18 cellular contexts compared by ENCODE assay signal in the genomic region with DNA sequence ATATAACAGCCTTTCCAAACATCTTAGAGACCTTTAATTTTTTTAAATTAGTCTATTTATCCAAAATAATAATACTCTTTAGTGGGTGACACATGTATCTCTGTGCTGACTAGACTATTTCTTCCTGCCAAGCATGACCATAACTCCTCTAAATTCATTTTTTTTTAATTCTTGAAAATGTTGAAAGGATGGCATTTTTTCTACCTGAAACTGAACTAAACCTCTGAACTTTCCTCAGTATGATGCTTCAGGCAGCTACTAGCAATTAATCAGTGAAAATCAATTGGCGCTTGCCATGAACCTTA. TPM values are rescaled to one million over a fixed set of nuclear protein-coding genes. Genes with fewer than 3 reads are reported as not detected.
DNase-seq lines count a peak whose midpoint lies in the region; ATAC-seq, FAIRE-seq and TF ChIP-seq lines count a peak whose summit lies in the region.
"Had no signal": no experiment of that assay in that cellular context is flagged by ENCODE, and none has a peak within 500 bp of the region (broad histone marks: within the 10 kb centered on the region; RNA-seq: fewer than 3 reads in every experiment).

No MANE protein-coding gene starts in this region.

- no peak for TF ChIP-seq POLR2A in uterus (IDR thresholded peaks at IDR 0.05)

- DNase-seq in heart right ventricle (no peak), left ventricle myocardium superior (no peak), astrocyte (ENCODE audit: low read depth) (no peak), uterus (no peak), NCI-H146 treated with DMSO at 0.1 percent for 48 hours (lab: John Stamatoyannopoulos, UW; ENCODE audit: unreplicated experiment) (no peak), neural progenitor cell (ENCODE audit: low spot score) (no peak)
- DNase-seq: Calu3; CD4-positive, alpha-beta T cell; HCEC 1CT; NCI-H1436 treated with DMSO at 0.1 percent for 48 hours; NCI-H2081 treated with DMSO at 0.1 percent for 48 hours; NCI-H226; NCI-H526 treated with DMSO at 0.1 percent for 48 hours had no signal

- intact Hi-C loops in heart right ventricle (cut with DNase I) = loop anchor here in 5 of 10 donors (2.0 to 10.0 kb wide), 7 partner anchors 41 to 193 kb away; partner anchors contain the start of gene PDLIM5 (in 2 of the 5)
- intact Hi-C loops in left ventricle myocardium superior (cut with micrococcal nuclease) = loop anchor here (5.0 kb wide), 1 partner anchor 188 kb away; no protein-coding TSS in a partner anchor
- intact Hi-C loops in uterus (cut with DNase I; ENCODE audit: low total_unique reads) = loop anchor here (10.0 kb wide), 1 partner anchor 205 kb away; no protein-coding TSS in a partner anchor

- H3K4me3 Mint-ChIP-seq in astrocyte (ENCODE audit: unreplicated experiment) (peak overlapping the region; percentile 34), nephron (no peak overlapping the region), neural progenitor cell (no peak overlapping the region)
- H3K4me3 Mint-ChIP-seq: CD4-positive, alpha-beta T cell; IgD-negative memory B cell had no signal

- H4K20me1 ChIP-seq in astrocyte (ENCODE audit: insufficient read depth, low read length) (no peaks in the 10 kb centered on the region), neural progenitor cell (ENCODE audit: low read depth) (no peaks in the 10 kb centered on the region)

- H3K9ac ChIP-seq in astrocyte (ENCODE audit: low read length) (no peak overlapping the region), neural progenitor cell (no peak overlapping the region)

- H3K36me3 Mint-ChIP-seq in astrocyte (ENCODE audit: low read depth, unreplicated experiment) (no peaks in the 10 kb centered on the region), nephron (ENCODE audit: low read depth) (no peaks in the 10 kb centered on the region), neural progenitor cell (no peaks in the 10 kb centered on the region)
- H3K36me3 Mint-ChIP-seq: IgD-negative memory B cell had no signal

- no peak overlapping the region for H2AFZ ChIP-seq in astrocyte (ENCODE audit: low read depth, low read length)
- no peak overlapping the region for H2AFZ ChIP-seq in neural progenitor cell (replicated peaks)

- ATAC-seq in heart right ventricle (no peak), left ventricle myocardium superior (no peak), GM21786 (IDR thresholded peaks at IDR 0.05; ENCODE audit: unreplicated experiment) (no peak)

- H3K9me3 Mint-ChIP-seq in astrocyte (ENCODE audit: unreplicated experiment) (no peaks in the 10 kb centered on the region), nephron (peaks cover 3% of the 10 kb centered on the region), neural progenitor cell (no peaks in the 10 kb centered on the region)
- H3K9me3 Mint-ChIP-seq: CD4-positive, alpha-beta T cell had no signal

- H3K4me2 ChIP-seq in astrocyte (ENCODE audit: low read length) (no peak overlapping the region), neural progenitor cell (no peak overlapping the region)

- H3K36me3 ChIP-seq in heart right ventricle (no peaks in the 10 kb centered on the region), astrocyte (ENCODE audit: insufficient read depth, low read length) (no peaks in the 10 kb centered on the region), uterus (no peaks in the 10 kb centered on the region), neural progenitor cell (no peaks in the 10 kb centered on the region)

- H3K27me3 ChIP-seq in heart right ventricle (no peaks in the 10 kb centered on the region), astrocyte (ENCODE audit: insufficient read depth, low read length) (no peaks in the 10 kb centered on the region), uterus (no peaks in the 10 kb centered on the region), neural progenitor cell (no peaks in the 10 kb centered on the region)

- TF ChIP-seq CTCF in heart right ventricle (IDR thresholded peaks at IDR 0.05) (no peak), astrocyte (IDR thresholded peaks at IDR 0.05; ENCODE audit: insufficient read depth, low read depth, low read length) (no peak), nephron (IDR thresholded peaks at IDR 0.05; ENCODE audit: unreplicated experiment in 3 of 3) (no peak), uterus (IDR thresholded peaks at IDR 0.05) (no peak), neural progenitor cell (IDR thresholded peaks at IDR 0.05) (no peak)

- H3K9me3 ChIP-seq in heart right ventricle (no peaks in the 10 kb centered on the region), astrocyte (ENCODE audit: insufficient read depth, low read depth, low read length) (no peaks in the 10 kb centered on the region), uterus (no peaks in the 10 kb centered on the region), neural progenitor cell (ENCODE audit: low read depth) (no peaks in the 10 kb centered on the region)

- H3F3A ChIP-seq in neural progenitor cell (ENCODE audit: low read depth) = no peaks in the 10 kb centered on the region

- H3K27ac Mint-ChIP-seq in astrocyte (ENCODE audit: unreplicated experiment) (no peak overlapping the region), nephron (peak overlapping the region in 2 of 3 experiments; percentile 27 to 59), neural progenitor cell (no peak overlapping the region)
- H3K27ac Mint-ChIP-seq: CD4-positive, alpha-beta T cell; IgD-negative memory B cell had no signal

- H3K4me1 ChIP-seq in heart right ventricle (peaks cover 7 to 61% (median 40%) of the 10 kb centered on the region in 9 donors), astrocyte (ENCODE audit: insufficient read depth, low read length) (peaks cover 30% of the 10 kb centered on the region), uterus (peaks cover 5 to 17% of the 10 kb centered on the region in 2 donors), neural progenitor cell (peaks cover 5% of the 10 kb centered on the region)

- peaks cover 30% of the 10 kb centered on the region for H3K4me1 Mint-ChIP-seq in astrocyte (ENCODE audit: low read depth, unreplicated experiment)
- H3K4me1 Mint-ChIP-seq in nephron = peaks cover 72% of the 10 kb centered on the region
- peaks cover 10% of the 10 kb centered on the region for H3K4me1 Mint-ChIP-seq in neural progenitor cell
- H3K4me1 Mint-ChIP-seq: IgD-negative memory B cell had no signal

- FAIRE-seq in astrocyte (lab: Jason Lieb, UNC) = no peak
- FAIRE-seq: A204.1, GM18507 had no signal

- peak overlapping the region; percentile 59 to 92 (median 85) for H3K27ac ChIP-seq in heart right ventricle
- H3K27ac ChIP-seq in astrocyte (ENCODE audit: low read depth, low read length) = no peak overlapping the region
- peak overlapping the region; percentile 83 to 93 for H3K27ac ChIP-seq in uterus
- H3K27ac ChIP-seq in neural progenitor cell = no peak overlapping the region

- no peak overlapping the region for H3K4me3 ChIP-seq in heart right ventricle
- H3K4me3 ChIP-seq in astrocyte (ENCODE audit: insufficient read depth, low read depth, low read length) = no peak overlapping the region
- H3K4me3 ChIP-seq in uterus = no peak overlapping the region
- no peak overlapping the region for H3K4me3 ChIP-seq in neural progenitor cell

- H3K27me3 Mint-ChIP-seq in astrocyte (ENCODE audit: low read depth, unreplicated experiment) (no peaks in the 10 kb centered on the region), nephron (ENCODE audit: low read depth) (no peaks in the 10 kb centered on the region), neural progenitor cell (ENCODE audit: insufficient read depth, low read depth) (no peaks in the 10 kb centered on the region)

- no peaks in the 10 kb centered on the region for H3K79me2 ChIP-seq in astrocyte (ENCODE audit: insufficient read depth, low read length)
- no peaks in the 10 kb centered on the region for H3K79me2 ChIP-seq in neural progenitor cell (ENCODE audit: low read depth)

- 90 to 98% methylated on average over 1 of the region's 1 CpG for WGBS in heart right ventricle, 2 donors

RNA-seq across cellular contexts. Expression of gene PDLIM5, which starts 42.4 kb away (rescaled TPM):
- total RNA-seq in heart right ventricle (1,000 to 10,000 TPM in 9 of 10 donors, 100 to 1,000 TPM in 1; 856 to 1,549 (median 1,274) TPM), left ventricle myocardium superior (1,169 TPM), astrocyte (174 and 181 TPM in 2 replicates), uterus (100 to 1,000 TPM in 3 of 4 donors, 10 to 100 TPM in 1; 90.8 to 571 (median 351) TPM), neural progenitor cell (ENCODE audit: low replicate concordance) (48.6 and 68.4 TPM in 2 replicates)
- 100 to 1,000 TPM; 221 to 521 TPM for polyA plus RNA-seq in heart right ventricle

Comparison
In these comparisons a context has a peak if more than half of its experiments do, and no peak if none do; other contexts are left out.
1. H3K27ac ChIP-seq: peak in heart right ventricle (10 of 10) and uterus (2 of 2); none in astrocyte (single experiment) and neural progenitor cell (single experiment).
2. H3K27ac Mint-ChIP-seq: peak in nephron (2 of 3); none in astrocyte (single experiment) and neural progenitor cell (single experiment).